In genomic region chr2:98388081-98388480, GRCh38 we compare ENCODE assay signal across 37 cellular contexts. TPM values are rescaled to one million over a fixed set of nuclear protein-coding genes. Genes with fewer than 3 reads are reported as not detected.
"Had no signal": no experiment of that assay in that cellular context is flagged by ENCODE, and none has a peak within 500 bp of the region (broad histone marks: within the 10 kb centered on the region; RNA-seq: fewer than 3 reads in every experiment).

No MANE protein-coding gene starts in this region.

- H3K9me3 ChIP-seq: esophagus squamous epithelium, gastroesophageal sphincter had no signal

- H3K36me3 ChIP-seq: brain microvascular endothelial cell, esophagus squamous epithelium, gastroesophageal sphincter had no signal

- H3K4me1 ChIP-seq: gastroesophageal sphincter had no signal

- H3K4me3 ChIP-seq: esophagus squamous epithelium, gastroesophageal sphincter had no signal

- H3K27ac ChIP-seq: brain microvascular endothelial cell, epithelial cell of prostate, esophagus squamous epithelium, gastroesophageal sphincter had no signal

- ATAC-seq: activated CD4-positive, alpha-beta T cell treated with anti-CD3 and anti-CD28 coated beads for 36 hours; activated CD8-positive, alpha-beta memory T cell treated with anti-CD3 and anti-CD28 coated beads, Interleukin-2, amount 10 ng/mL, durations not matched to agents 7 days and 5 days; activated CD8-positive, alpha-beta T cell treated with anti-CD3 and anti-CD28 coated beads, Interleukin-2, amount 10 ng/mL, durations not matched to agents 7 days and 5 days; activated T-cell treated with anti-CD3 and anti-CD28 coated beads, Interleukin-2, amount 50 U/mL, for 4 hours; activated T-helper 17 cell treated with anti-CD3 and anti-CD28 coated beads, Interleukin-2, amount 50 U/mL, for 72 hours; effector memory CD8-positive, alpha-beta T cell; gastroesophageal sphincter had no signal

- FAIRE-seq: astrocyte, colon, endometrium, endothelial cell of umbilical vein had no signal

- H3K27me3 ChIP-seq: brain microvascular endothelial cell, esophagus squamous epithelium, gastroesophageal sphincter had no signal

- DNase-seq: activated CD4-positive, alpha-beta memory T cell treated with anti-CD3 and anti-CD28 coated beads for 36 hours; activated CD4-positive, alpha-beta T cell treated with anti-CD3 and anti-CD28 coated beads for 36 hours; activated CD4-positive, alpha-beta T cell treated with anti-CD3 and anti-CD28 coated beads, Interleukin-2, amount 10 ng/mL, durations not matched to agents 24 days and 14 days; activated CD4-positive, CD25-positive, alpha-beta regulatory T cell; activated CD4-positive, CD25-positive, alpha-beta regulatory T cell treated with anti-CD3 and anti-CD28 coated beads, Interleukin-2, amount 50 U/mL, for 72 hours; activated CD8-positive, alpha-beta memory T cell treated with anti-CD3 and anti-CD28 coated beads, Interleukin-2, amount 10 ng/mL, durations not matched to agents 7 days and 5 days; activated CD8-positive, alpha-beta T cell treated with anti-CD3 and anti-CD28 coated beads, Interleukin-2, amount 10 ng/mL, durations not matched to agents 7 days and 5 days; activated effector memory CD4-positive, alpha-beta T cell treated with Interleukin-2 at 50 U/mL for 16 hours; activated gamma-delta T cell treated with Interleukin-2 at 50 U/mL for 16 hours; activated naive CD4-positive, alpha-beta T cell treated with anti-CD3 and anti-CD28 coated beads, Interleukin-2, amount 50 U/mL, for 16 hours; activated naive CD4-positive, alpha-beta T cell treated with Interleukin-2 at 50 U/mL for 16 hours; activated T-cell treated with anti-CD3 and anti-CD28 coated beads, Interleukin-2, amount 50 U/mL, for 4 hours; amniotic stem cell; anterior cingulate cortex; brain microvascular endothelial cell; caudate nucleus; cortex of kidney; dermis blood vessel endothelial cell; effector CD4-positive, alpha-beta T cell; effector memory CD8-positive, alpha-beta T cell; esophagus squamous epithelium; foreskin melanocyte; T-helper 2 cell had no signal

RNA-seq across cellular contexts. Expression of gene CNGA3, which starts 41.8 kb away (rescaled TPM):
- total RNA-seq: activated CD4-positive, alpha-beta memory T cell treated with anti-CD3 and anti-CD28 coated beads for 36 hours; activated CD4-positive, alpha-beta T cell treated with anti-CD3 and anti-CD28 coated beads for 36 hours; activated CD4-positive, alpha-beta T cell treated with anti-CD3 and anti-CD28 coated beads, Interleukin-2, amount 10 ng/mL, durations not matched to agents 24 days and 14 days; activated CD8-positive, alpha-beta memory T cell treated with anti-CD3 and anti-CD28 coated beads for 36 hours; activated CD8-positive, alpha-beta memory T cell treated with anti-CD3 and anti-CD28 coated beads, Interleukin-2, amount 10 ng/mL, durations not matched to agents 7 days and 5 days; activated CD8-positive, alpha-beta T cell treated with anti-CD3 and anti-CD28 coated beads, Interleukin-2, amount 10 ng/mL, durations not matched to agents 7 days and 5 days; activated T-cell treated with anti-CD3 and anti-CD28 coated beads, Interleukin-2, amount 50 U/mL, for 4 hours; activated T-helper 17 cell treated with anti-CD3 and anti-CD28 coated beads, Interleukin-2, amount 50 U/mL, for 72 hours; astrocyte; bronchial epithelial cell; chondrocyte; endothelial cell of umbilical vein; fibroblast of villous mesenchyme; glomerular endothelial cell; T-helper 1 cell treated with Interleukin-12 subunit alpha and Interleukin-12 subunit beta and Interleukin-4 antibody, amounts not matched to agents 30 ng/mL and 1 ng/mL, for 36 hours had no signal
- polyA plus RNA-seq: endothelial cell of umbilical vein, fibroblast of lung had no signal
